2 cellular contexts compared by ENCODE assay signal in genomic region chr15:67813104-67813634, GRCh38.
TF ChIP-seq lines count a peak whose summit lies in the region.

No MANE protein-coding gene starts in this region.

TF ChIP-seq in HEK293, 187 proteins besides CTCF, POLR2A, EP300 and RAD21 (continues in another document):
- TF ChIP-seq ZNF529 (tag by site-specific recombination; IDR thresholded peaks at IDR 0.05; ENCODE audit: insufficient replicate concordance) (no peak), OSR2 (tag by site-specific recombination; IDR thresholded peaks at IDR 0.05) (peak; percentile 85; the same call in 1 of the 2 replicates), SALL2 (tag by site-specific recombination; IDR thresholded peaks at IDR 0.05; ENCODE audit: borderline replicate concordance) (no peak), ZBTB20 (tag by site-specific recombination; IDR thresholded peaks at IDR 0.05) (0 out of 2 replicates have a peak, but pooled peaks have one; percentile 2), ZFHX2 (tag by site-specific recombination; conservative IDR thresholded peaks at IDR 0.05) (peak; percentile 47), ZNF513 (tag by site-specific recombination; IDR thresholded peaks at IDR 0.05) (no peak), ZNF610 (tag by site-specific recombination; IDR thresholded peaks at IDR 0.05; ENCODE audit: borderline replicate concordance) (no peak), ZNF2 (tag by site-specific recombination; IDR thresholded peaks at IDR 0.05) (no peak), ZIC2 (tag by site-specific recombination; IDR thresholded peaks at IDR 0.05) (peak; percentile 33), REPIN1 (tag by site-specific recombination; IDR thresholded peaks at IDR 0.05; ENCODE audit: low read depth) (no peak), ZNF335 (tag by site-specific recombination; conservative IDR thresholded peaks at IDR 0.05) (peak; percentile 53; the same call in 1 of the 2 replicates), GLIS1 (tag by site-specific recombination; IDR thresholded peaks at IDR 0.05) (peak; percentile 68), ZNF26 (tag by site-specific recombination; IDR thresholded peaks at IDR 0.05) (no peak), ZSCAN16 (tag by site-specific recombination; IDR thresholded peaks at IDR 0.05) (no peak), ZNF623 (tag by site-specific recombination; IDR thresholded peaks at IDR 0.05) (no peak), ZNF324 (tag by site-specific recombination; IDR thresholded peaks at IDR 0.05) (no peak), ZNF645 (tag by site-specific recombination; IDR thresholded peaks at IDR 0.05) (no peak), PRDM4 (tag by site-specific recombination; IDR thresholded peaks at IDR 0.05) (no peak), ZNF433 (tag by site-specific recombination; IDR thresholded peaks at IDR 0.05; ENCODE audit: low read depth) (no peak), ZNF558 (tag by site-specific recombination; IDR thresholded peaks at IDR 0.05) (no peak), ZNF555 (tag by site-specific recombination; conservative IDR thresholded peaks at IDR 0.05) (no peak), ZNF350 (tag by site-specific recombination; IDR thresholded peaks at IDR 0.05) (no peak), ZNF292 (tag by site-specific recombination; IDR thresholded peaks at IDR 0.05; ENCODE audit: borderline replicate concordance, low read depth) (no peak), TCF7L2 (IDR thresholded peaks at IDR 0.05; ENCODE audit: borderline replicate concordance, low read depth, low read length) (no peak), ZNF24 (tag by site-specific recombination; IDR thresholded peaks at IDR 0.05) (no peak), ZNF398 (tag by site-specific recombination; IDR thresholded peaks at IDR 0.05) (no peak)

TF ChIP-seq in H1, 55 proteins besides CTCF, POLR2A, EP300 and RAD21:
- TF ChIP-seq CHD7 (IDR thresholded peaks at IDR 0.05; ENCODE audit: insufficient replicate concordance, low read length) (no peak), CBX8 (IDR thresholded peaks at IDR 0.05; ENCODE audit: borderline replicate concordance, low read depth, low read length) (no peak), SP4 (IDR thresholded peaks at IDR 0.05; ENCODE audit: low read length) (no peak), MAFK (IDR thresholded peaks at IDR 0.05; ENCODE audit: low read depth, low read length) (no peak), SIN3A (conservative IDR thresholded peaks at IDR 0.05 in 1 of 2, IDR thresholded peaks at IDR 0.05 in 1 of 2; ENCODE audit: low read depth in 1 of 2, low read length in 2 of 2) (no peak)
